In the genomic region with DNA sequence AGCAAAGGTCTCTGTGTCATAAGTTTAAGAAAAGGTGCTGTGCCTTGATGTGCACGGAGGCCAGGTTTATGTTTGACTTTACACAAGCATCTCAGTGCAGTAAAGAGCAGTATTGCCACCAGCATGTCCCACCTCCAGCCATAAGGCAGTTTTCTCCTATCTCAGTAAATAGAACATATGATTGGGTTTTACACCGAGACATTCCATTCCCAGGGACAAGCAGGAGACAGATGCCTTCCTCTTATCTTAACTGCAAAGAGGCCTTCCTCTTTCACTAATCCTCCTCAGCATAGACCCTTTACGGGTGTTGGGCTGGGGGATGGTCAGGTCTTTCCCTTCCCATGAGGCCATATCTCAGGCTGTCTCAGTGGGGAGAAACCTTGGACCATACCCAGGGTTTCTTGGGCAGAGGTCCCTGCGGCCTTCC, we compare ENCODE assay signal across 6 cellular contexts. TPM values are rescaled to one million over a fixed set of nuclear protein-coding genes. Genes with fewer than 3 reads are reported as not detected.
"Had no signal": no experiment of that assay in that cellular context is flagged by ENCODE, and none has a peak within 500 bp of the region (broad histone marks: within the 10 kb centered on the region; RNA-seq: fewer than 3 reads in every experiment).

No MANE protein-coding gene starts in this region.

RNA-seq across cellular contexts. Expression of gene PDE6A, which starts 1.8 kb away (rescaled TPM):
- total RNA-seq: activated naive CD4-positive, alpha-beta T cell treated with anti-CD3 and anti-CD28 coated beads, Interleukin-2, amount 50 U/mL, for 72 hours; bronchial epithelial cell; foreskin keratinocyte; kidney epithelial cell; natural killer cell treated with Interleukin-12 subunit alpha and Interleukin-12 subunit beta and Interleukin-15 and Interleukin-18, amount 100 ng/mL, for 72 hours; sigmoid colon had no signal
